18 cellular contexts compared by ENCODE assay signal in the genomic region with DNA sequence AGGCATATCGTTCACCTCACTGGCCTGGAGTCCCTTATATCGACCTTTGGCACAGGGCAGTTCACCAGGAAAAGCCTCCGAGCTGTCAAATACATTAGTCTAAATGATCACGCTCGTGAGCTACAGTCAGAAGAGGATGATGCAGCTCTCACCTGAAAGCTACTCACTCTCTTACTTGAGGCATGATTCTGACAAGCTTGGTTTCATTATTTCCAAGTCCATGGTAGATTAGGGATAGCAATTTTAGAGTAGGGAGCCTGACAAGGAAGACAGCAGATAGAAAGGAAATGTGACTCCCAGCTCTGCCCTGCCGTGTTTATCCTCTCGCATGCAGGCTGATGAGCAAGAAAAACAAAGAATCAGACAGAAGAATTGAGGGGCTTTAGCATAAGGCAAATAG.
DNase-seq lines count a peak whose midpoint lies in the region; ATAC-seq, FAIRE-seq and TF ChIP-seq lines count a peak whose summit lies in the region.
"Had no signal": no experiment of that assay in that cellular context is flagged by ENCODE, and none has a peak within 500 bp of the region (broad histone marks: within the 10 kb centered on the region; RNA-seq: fewer than 3 reads in every experiment).

No MANE protein-coding gene starts in this region.

- POLR2A ChIA-PET in CD8-positive, alpha-beta T cell (lab: Charles Lee) = no interaction called here

- H3K9me3 ChIP-seq in mesenchymal stem cell (ENCODE audit: control insufficient read depth, low read length) (no peaks in the 10 kb centered on the region), small intestine (ENCODE audit: control insufficient read depth, low read depth) (no peaks in the 10 kb centered on the region)
- no peaks in the 10 kb centered on the region for H3K9me3 ChIP-seq in CD8-positive, alpha-beta T cell (ENCODE audit: low read length)
- H3K9me3 ChIP-seq: SJSA1 had no signal

- H3K27ac ChIP-seq in GM23338 (ENCODE audit: low read depth) (peak overlapping the region; percentile 50; the same call in 1 of the 2 replicates), mesenchymal stem cell (ENCODE audit: low read length, poor library complexity, severe bottlenecking) (no peak overlapping the region), small intestine (ENCODE audit: low read depth in 1 of 2, low read length in 1 of 2) (no peak overlapping the region)
- no peak overlapping the region for H3K27ac ChIP-seq in CD8-positive, alpha-beta T cell (ENCODE audit: low read depth, low read length)
- H3K27ac ChIP-seq: PC-9, SJSA1 had no signal

- H4K8ac ChIP-seq in mesenchymal stem cell (ENCODE audit: low read length) = no peak overlapping the region

- H3K27me3 Mint-ChIP-seq in GM23338 (ENCODE audit: insufficient read depth, low read depth, poor library complexity) (peaks cover under 1% of the 10 kb centered on the region), brain (peaks cover 7% of the 10 kb centered on the region)
- H3K27me3 Mint-ChIP-seq in CD8-positive, alpha-beta T cell (ENCODE audit: low read depth) = peaks cover 9% of the 10 kb centered on the region

- H3K23ac ChIP-seq in mesenchymal stem cell (ENCODE audit: low read length in 2 of 2) = no peak overlapping the region

- no peaks in the 10 kb centered on the region for H3F3A ChIP-seq in GM23338 (replicated peaks; ENCODE audit: low read depth)

- H4K91ac ChIP-seq in mesenchymal stem cell (ENCODE audit: low read length) = no peak overlapping the region

- H2BK120ac ChIP-seq in mesenchymal stem cell (ENCODE audit: low read depth, low read length) = no peak overlapping the region

- no peak for ATAC-seq in GM23338
- ATAC-seq in CD8-positive, alpha-beta T cell = no peak
- ATAC-seq: HCT116 had no signal

- no peak overlapping the region for H2BK5ac ChIP-seq in mesenchymal stem cell (ENCODE audit: low read depth, low read length, poor library complexity, severe bottlenecking)

- no peak overlapping the region for H3K4me3 Mint-ChIP-seq in GM23338
- H3K4me3 Mint-ChIP-seq in brain = peak overlapping the region in 2 of 5 experiments; percentile 5 to 7
- H3K4me3 Mint-ChIP-seq in CD8-positive, alpha-beta T cell = no peak overlapping the region

- DNase-seq in GM23338 (ENCODE audit: low spot score) (no peak), mesenchymal stem cell (peak; percentile 3), small intestine (peak; percentile 35), NCI-H1092 (lab: John Stamatoyannopoulos, UW) (no peak), HUDEP-2 (lab: John Stamatoyannopoulos, UW; ENCODE audit: unreplicated experiment in 76 of 76) (no peak)
- no peak for DNase-seq in CD8-positive, alpha-beta T cell
- DNase-seq: C1 segment of cervical spinal cord, COR-L47, DMS53, KG1, NCI-H146, NCI-H2081, NCI-H510A treated with DMSO at 0.1 percent for 48 hours, PC-9 had no signal

- no peak overlapping the region for H2BK15ac ChIP-seq in mesenchymal stem cell (ENCODE audit: low read depth, poor library complexity, severe bottlenecking)

- H3K9ac ChIP-seq in mesenchymal stem cell (ENCODE audit: low read length) = no peak overlapping the region

- H3K4me2 ChIP-seq in GM23338 = no peak overlapping the region
- no peak overlapping the region for H3K4me2 ChIP-seq in mesenchymal stem cell (ENCODE audit: low read length, poor library complexity, severe bottlenecking)
- H3K4me2 ChIP-seq: PC-9 had no signal

- TF ChIP-seq CTCF in GM23338 (conservative IDR thresholded peaks at IDR 0.05; ENCODE audit: low read depth in 2 of 2) (no peak), brain (conservative IDR thresholded peaks at IDR 0.05) (no peak)
- no peak for TF ChIP-seq CTCF in CD8-positive, alpha-beta T cell (IDR thresholded peaks at IDR 0.05)

- H2BK12ac ChIP-seq in mesenchymal stem cell (ENCODE audit: low read length in 2 of 2) = no peak overlapping the region

- CTCF ChIA-PET in CD8-positive, alpha-beta T cell (lab: Charles Lee) = no interaction called here

- H3K27ac Mint-ChIP-seq in GM23338 = peak overlapping the region; percentile 4; the same call in 1 of the 2 replicates
- H3K27ac Mint-ChIP-seq in brain = peak overlapping the region in 4 of 5 experiments; percentile 8 to 79 (median 45)
- H3K27ac Mint-ChIP-seq in CD8-positive, alpha-beta T cell = no peak overlapping the region

- no peak overlapping the region for H3K14ac ChIP-seq in mesenchymal stem cell (ENCODE audit: low read length in 2 of 2)

- H3K36me3 Mint-ChIP-seq in GM23338 (ENCODE audit: low read depth) (no peaks in the 10 kb centered on the region), brain (no peaks in the 10 kb centered on the region)
- no peaks in the 10 kb centered on the region for H3K36me3 Mint-ChIP-seq in CD8-positive, alpha-beta T cell

- H3K9me3 Mint-ChIP-seq in GM23338 (no peaks in the 10 kb centered on the region), brain (peaks cover 0 to 2% (median 0%) of the 10 kb centered on the region in 5 experiments)
- no peaks in the 10 kb centered on the region for H3K9me3 Mint-ChIP-seq in CD8-positive, alpha-beta T cell

- no peaks in the 10 kb centered on the region for H4K20me1 ChIP-seq in GM23338 (replicated peaks; ENCODE audit: insufficient read depth)

- H2AK5ac ChIP-seq in mesenchymal stem cell (ENCODE audit: low read length, severe bottlenecking) = no peak overlapping the region

- H3K18ac ChIP-seq in mesenchymal stem cell (ENCODE audit: low read depth in 1 of 2, low read length in 2 of 2) = no peak overlapping the region

- H3K9me2 ChIP-seq in GM23338 (ENCODE audit: insufficient read depth) = peaks cover 3% of the 10 kb centered on the region; the same call in 1 of the 2 replicates

- H3K79me1 ChIP-seq in mesenchymal stem cell (replicated peaks; ENCODE audit: low read length, poor library complexity, severe bottlenecking) = no peaks in the 10 kb centered on the region

- peak overlapping the region; percentile 82; the same call in 1 of the 2 replicates for H2AFZ ChIP-seq in GM23338
- no peak overlapping the region for H2AFZ ChIP-seq in mesenchymal stem cell (ENCODE audit: low read depth, low read length)
- H2AFZ ChIP-seq: PC-9 had no signal

- 59% methylated on average over 7 of the region's 7 CpGs for WGBS in mesenchymal stem cell
- WGBS in small intestine, 3 donors = 18 to 43% (median 30%) methylated on average over 7 of the region's 7 CpGs

- no peak overlapping the region for H3K4ac ChIP-seq in mesenchymal stem cell (ENCODE audit: low read depth in 1 of 2, low read length in 2 of 2)

- H3K4me3 ChIP-seq in GM23338 (no peak overlapping the region), mesenchymal stem cell (ENCODE audit: insufficient read depth in 1 of 2, low read depth in 1 of 2, low read length in 2 of 2) (no peak overlapping the region), small intestine (ENCODE audit: low read depth in 1 of 2, low read length in 2 of 2) (no peak overlapping the region)
- H3K4me3 ChIP-seq in CD8-positive, alpha-beta T cell (ENCODE audit: low read depth, low read length) = no peak overlapping the region
- H3K4me3 ChIP-seq: PC-9, SJSA1 had no signal

- H3K4me1 Mint-ChIP-seq in GM23338 = peaks cover 24% of the 10 kb centered on the region
- H3K4me1 Mint-ChIP-seq in brain = peaks cover 83% of the 10 kb centered on the region
- no peaks in the 10 kb centered on the region for H3K4me1 Mint-ChIP-seq in CD8-positive, alpha-beta T cell (ENCODE audit: low read depth)

- H3K27me3 ChIP-seq in GM23338 (ENCODE audit: insufficient read depth) = no peaks in the 10 kb centered on the region
- H3K27me3 ChIP-seq in mesenchymal stem cell (ENCODE audit: control insufficient read depth in 1 of 2, insufficient read depth in 1 of 2, low read length in 2 of 2) = peaks cover 0 to 13% of the 10 kb centered on the region in 2 experiments
- no peaks in the 10 kb centered on the region for H3K27me3 ChIP-seq in small intestine (ENCODE audit: control insufficient read depth in 2 of 2, insufficient read depth in 2 of 2, low read length in 2 of 2)
- H3K27me3 ChIP-seq in CD8-positive, alpha-beta T cell (ENCODE audit: insufficient read depth, low read length) = no peaks in the 10 kb centered on the region
- H3K27me3 ChIP-seq: SJSA1 had no signal

- peaks cover 19% of the 10 kb centered on the region; the same call in 1 of the 2 replicates for H3K4me1 ChIP-seq in GM23338 (ENCODE audit: insufficient read depth)
- H3K4me1 ChIP-seq in mesenchymal stem cell (ENCODE audit: control insufficient read depth, insufficient read depth, low read depth, low read length) = no peaks in the 10 kb centered on the region
- H3K4me1 ChIP-seq in small intestine (ENCODE audit: control insufficient read depth in 2 of 2, insufficient read depth in 1 of 2, low read depth in 1 of 2, low read length in 1 of 2) = no peaks in the 10 kb centered on the region
- H3K4me1 ChIP-seq in CD8-positive, alpha-beta T cell (ENCODE audit: insufficient read depth, low read length) = no peaks in the 10 kb centered on the region

- H3K36me3 ChIP-seq in GM23338 (ENCODE audit: insufficient read depth) = no peaks in the 10 kb centered on the region
- no peaks in the 10 kb centered on the region for H3K36me3 ChIP-seq in mesenchymal stem cell (ENCODE audit: control insufficient read depth in 1 of 2, insufficient read depth in 2 of 2, low read depth in 1 of 2, low read length in 2 of 2)
- H3K36me3 ChIP-seq in small intestine (ENCODE audit: control insufficient read depth in 2 of 2, insufficient read depth in 2 of 2, low read length in 2 of 2) = no peaks in the 10 kb centered on the region
- no peaks in the 10 kb centered on the region for H3K36me3 ChIP-seq in CD8-positive, alpha-beta T cell (ENCODE audit: insufficient read depth, low read length)
- H3K36me3 ChIP-seq: SJSA1 had no signal

- H3K79me2 ChIP-seq in GM23338 (replicated peaks; ENCODE audit: insufficient read depth) = no peaks in the 10 kb centered on the region

- FAIRE-seq in small intestine (lab: Jason Lieb, UNC) = no peak
- FAIRE-seq: GM19239 had no signal

- intact Hi-C loops in CD8-positive, alpha-beta T cell (cut with DNase I, micrococcal nuclease) = no loop called here

TF ChIP-seq in GM23338, 12 proteins besides CTCF, POLR2A, EP300 and RAD21 (continues in another document):
- TF ChIP-seq POLR2AphosphoS5 (IDR thresholded peaks at IDR 0.05; ENCODE audit: low read depth) = no peak
- TF ChIP-seq EZH2phosphoT487 (IDR thresholded peaks at IDR 0.05; ENCODE audit: unreplicated experiment) = no peak
- no peak for TF ChIP-seq ETS1 (IDR thresholded peaks at IDR 0.05)

Comparison
In these comparisons a context has a peak if more than half of its experiments do, and no peak if none do; other contexts are left out.
1. DNase-seq: peak in mesenchymal stem cell (single experiment) and small intestine (single experiment); none in GM23338 (single experiment), NCI-H1092 (single experiment), CD8-positive, alpha-beta T cell (0 of 7) and HUDEP-2 (0 of 76).